Comparison of ENCODE assay signal across 15 cellular contexts in genomic region chr3:37326144-37326543, GRCh38.
"Had no signal": no experiment of that assay in that cellular context is flagged by ENCODE, and none has a peak within 500 bp of the region (broad histone marks: within the 10 kb centered on the region; RNA-seq: fewer than 3 reads in every experiment).

No MANE protein-coding gene starts in this region.

- H3K27ac Mint-ChIP-seq: activated CD8-positive, alpha-beta T cell treated with anti-CD3 and anti-CD28 coated beads for 36 hours; activated naive CD8-positive, alpha-beta T cell treated with anti-CD3 and anti-CD28 coated beads, Interleukin-2, amount 10 ng/mL, durations not matched to agents 7 days and 5 days; T-helper 1 cell treated with Interleukin-12 subunit alpha and Interleukin-12 subunit beta and Interleukin-4 antibody, amounts not matched to agents 30 μg/mL and 1 μg/mL, for 36 hours had no signal

- H3K27me3 Mint-ChIP-seq: activated CD8-positive, alpha-beta T cell treated with anti-CD3 and anti-CD28 coated beads for 36 hours; activated naive CD8-positive, alpha-beta T cell treated with anti-CD3 and anti-CD28 coated beads, Interleukin-2, amount 10 ng/mL, durations not matched to agents 7 days and 5 days; naive B cell had no signal

- H3K4me3 ChIP-seq: ascending aorta, skin epidermis had no signal

- H3K9me3 Mint-ChIP-seq: activated CD8-positive, alpha-beta T cell treated with anti-CD3 and anti-CD28 coated beads for 36 hours; activated naive CD8-positive, alpha-beta T cell treated with anti-CD3 and anti-CD28 coated beads, Interleukin-2, amount 10 ng/mL, durations not matched to agents 7 days and 5 days; naive B cell; T-helper 1 cell treated with Interleukin-12 subunit alpha and Interleukin-12 subunit beta and Interleukin-4 antibody, amounts not matched to agents 30 μg/mL and 1 μg/mL, for 36 hours had no signal

- ATAC-seq: activated CD8-positive, alpha-beta T cell treated with anti-CD3 and anti-CD28 coated beads for 36 hours; esophagus mucosa; left lobe of liver had no signal

- H3K27me3 ChIP-seq: ascending aorta had no signal

- H3K4me3 Mint-ChIP-seq: activated CD8-positive, alpha-beta T cell treated with anti-CD3 and anti-CD28 coated beads for 36 hours; activated naive CD8-positive, alpha-beta T cell treated with anti-CD3 and anti-CD28 coated beads, Interleukin-2, amount 10 ng/mL, durations not matched to agents 7 days and 5 days; naive B cell; T-helper 1 cell treated with Interleukin-12 subunit alpha and Interleukin-12 subunit beta and Interleukin-4 antibody, amounts not matched to agents 30 μg/mL and 1 μg/mL, for 36 hours had no signal

- H3K9me3 ChIP-seq: ascending aorta had no signal

- DNase-seq: activated CD4-positive, alpha-beta T cell treated with anti-CD3 and anti-CD28 coated beads for 4 hours; activated CD8-positive, alpha-beta T cell treated with anti-CD3 and anti-CD28 coated beads for 36 hours; activated gamma-delta T cell treated with Interleukin-2 at 50 U/mL for 16 hours; activated naive CD8-positive, alpha-beta T cell treated with anti-CD3 and anti-CD28 coated beads, Interleukin-2, amount 10 ng/mL, durations not matched to agents 7 days and 5 days; activated T-cell treated with anti-CD3 and anti-CD28 coated beads, Interleukin-2, amount 50 U/mL, for 48 hours; islet precursor cell; naive B cell; nucleus accumbens; posterior cingulate gyrus; retina had no signal
